Comparison of ENCODE assay signal across 17 cellular contexts in the genomic region with DNA sequence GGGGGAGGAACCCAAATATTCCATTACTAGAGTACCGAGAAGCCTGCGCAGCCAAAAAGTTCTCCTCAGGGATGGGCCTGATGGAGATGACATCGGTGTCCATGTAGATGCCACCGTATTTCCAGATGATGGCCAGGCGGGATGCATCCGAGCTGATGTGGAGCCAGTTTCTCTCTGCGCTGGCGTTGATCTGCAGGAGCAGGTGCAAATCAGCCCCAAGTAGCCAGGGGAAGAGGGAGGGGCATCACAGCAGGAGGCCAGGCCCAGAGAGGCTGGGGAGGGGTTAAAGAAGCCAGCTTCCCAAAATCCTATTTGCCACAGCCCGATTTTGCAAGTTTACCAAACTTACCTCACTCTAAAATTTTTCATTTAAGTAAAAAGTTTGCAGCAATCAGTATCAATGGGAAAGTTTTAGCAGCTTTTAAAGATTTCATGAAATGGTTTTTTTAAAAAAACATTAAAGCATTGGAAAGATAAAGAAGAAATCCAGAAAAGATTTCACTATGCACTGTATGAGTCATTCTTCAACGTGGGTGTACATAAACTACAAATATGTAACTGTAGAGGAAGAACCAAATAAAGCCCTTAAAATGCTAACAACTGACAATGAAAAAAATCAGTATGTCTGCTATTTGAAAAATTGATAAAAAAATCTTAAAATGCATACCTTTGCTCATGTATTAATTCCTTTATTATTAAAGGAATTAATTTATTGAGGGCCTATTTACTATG. TPM values are rescaled to one million over a fixed set of nuclear protein-coding genes. Genes with fewer than 3 reads are reported as not detected.
DNase-seq lines count a peak whose midpoint lies in the region; TF ChIP-seq lines count a peak whose summit lies in the region.
"Had no signal": no experiment of that assay in that cellular context is flagged by ENCODE, and none has a peak within 500 bp of the region (broad histone marks: within the 10 kb centered on the region; RNA-seq: fewer than 3 reads in every experiment).

No MANE protein-coding gene starts in this region.

- no peaks in the 10 kb centered on the region for H3K27me3 Mint-ChIP-seq in osteocyte (ENCODE audit: unreplicated experiment)

- in situ Hi-C loops in GM13976 (cut with MboI; ENCODE audit: low sequenced_read_pairs, unreplicated experiment): no loop called here

- DNase-seq in COLO829 (ENCODE audit: low spot score) (peak; percentile 90), MV-4-11 (lab: John Stamatoyannopoulos, UW) (peak; percentile 28), epithelial cell of esophagus (ENCODE audit: low read depth) (peak; percentile 20), osteocyte (ENCODE audit: extremely low spot score, unreplicated experiment) (peak; percentile 70), NCI-H345 (lab: John Stamatoyannopoulos, UW) (no peak), GM13976 (ENCODE audit: low spot score) (no peak), NCI-H1105 (lab: John Stamatoyannopoulos, UW) (no peak)
- no peak for DNase-seq in activated naive CD4-positive, alpha-beta T cell (lab: John Stamatoyannopoulos, UW)
- DNase-seq: activated effector memory CD4-positive, alpha-beta T cell treated with Interleukin-2 at 50 U/mL for 16 hours; glutamatergic neuron; NCI-H2029; stimulated activated CD4-positive, alpha-beta T cell treated with anti-CD3 and anti-CD28 coated beads, Interleukin-1b, Interleukin-23, amount 100 ng/mL, for 48 hours; stimulated activated naive CD4-positive, alpha-beta T cell treated with Interleukin-2 at 50 U/mL for 16 hours had no signal

- H3K4me1 Mint-ChIP-seq in osteocyte (ENCODE audit: unreplicated experiment): peaks cover 17% of the 10 kb centered on the region
- H3K4me1 Mint-ChIP-seq: GM23338 had no signal

- H3K9me3 Mint-ChIP-seq in osteocyte (ENCODE audit: unreplicated experiment): no peaks in the 10 kb centered on the region

- TF ChIP-seq CTCF in epithelial cell of esophagus (IDR thresholded peaks at IDR 0.05; ENCODE audit: insufficient read depth, low read depth, low read length, missing control alignments) (no peak), osteocyte (IDR thresholded peaks at IDR 0.05) (no peak), GM13976 (IDR thresholded peaks at IDR 0.05; ENCODE audit: borderline replicate concordance, control extremely low read depth, extremely low read depth, insufficient read depth, missing control alignments) (no peak)

- H3K4me3 Mint-ChIP-seq in osteocyte (ENCODE audit: unreplicated experiment): no peak overlapping the region
- H3K4me3 Mint-ChIP-seq: GM23338 had no signal

- no peaks in the 10 kb centered on the region for H3K36me3 Mint-ChIP-seq in osteocyte (ENCODE audit: unreplicated experiment)

- H3K4me3 ChIP-seq in epithelial cell of esophagus (ENCODE audit: low read length): no peak overlapping the region
- H3K4me3 ChIP-seq: GM23338 had no signal

- no peak overlapping the region for H3K27ac Mint-ChIP-seq in osteocyte (ENCODE audit: unreplicated experiment)
- H3K27ac Mint-ChIP-seq: GM23338 had no signal

RNA-seq across cellular contexts. Expression of a gene that starts 7.3 kb away (rescaled TPM):
- not detected in 2 replicates for total RNA-seq in osteocyte
- total RNA-seq: cerebellum; GM23338; lower leg skin; T-helper 2 cell treated with Interferon-gamma antibody and Interleukin-4, amounts not matched to agents 100 ng/mL and 5 ng/mL, for 36 hours had no signal

RNA-seq across cellular contexts. Expression of a gene that starts 9.4 kb away (rescaled TPM):
- 21.9 and 23.4 TPM in 2 replicates for total RNA-seq in osteocyte
- total RNA-seq: T-helper 2 cell treated with Interferon-gamma antibody and Interleukin-4, amounts not matched to agents 100 ng/mL and 5 ng/mL, for 36 hours had no signal

RNA-seq across cellular contexts. Expression of a gene that starts 49.9 kb away (rescaled TPM):
- total RNA-seq in osteocyte: 17.1 and 18.3 TPM in 2 replicates

Comparison
In these comparisons a context has a peak if more than half of its experiments do, and no peak if none do; other contexts are left out.
1. DNase-seq: peak in COLO829 (single experiment), MV-4-11 (single experiment), epithelial cell of esophagus (single experiment) and osteocyte (single experiment); none in activated naive CD4-positive, alpha-beta T cell (0 of 4), NCI-H345 (single experiment), GM13976 (single experiment) and NCI-H1105 (single experiment).